ENCODE assay signal across 16 cellular contexts in genomic region chr19:48556825-48557224, GRCh38. TPM values are rescaled to one million over a fixed set of nuclear protein-coding genes. Genes with fewer than 3 reads are reported as not detected.
DNase-seq lines count a peak whose midpoint lies in the region; ATAC-seq, FAIRE-seq and TF ChIP-seq lines count a peak whose summit lies in the region.
"Had no signal": no experiment of that assay in that cellular context is flagged by ENCODE, and none has a peak within 500 bp of the region (broad histone marks: within the 10 kb centered on the region; RNA-seq: fewer than 3 reads in every experiment).

No MANE protein-coding gene starts in this region.

- ATAC-seq in Panc1 (no peak), GM18858 (IDR thresholded peaks at IDR 0.05; ENCODE audit: unreplicated experiment) (no peak)

- BruUV-seq in Caco-2 (replicated peaks; lab: Mats Ljungman, UMichigan) (no TSS peak), Panc1 (replicated peaks; lab: Mats Ljungman, UMichigan) (no TSS peak)

- CTCF ChIA-PET in Caco-2 (lab: Charles Lee) = interaction anchor here (1.4 kb wide), 1 partner anchor 28 kb away, joined by 3 read pairs; no protein-coding TSS in a partner anchor
- CTCF ChIA-PET in Panc1 (lab: Charles Lee) = no interaction called here
- CTCF ChIA-PET in H1 (lab: Charles Lee; ENCODE audit: partially characterized antibody) = interaction anchor here (0.6 to 11.7 kb wide), 5 partner anchors 23 to 50 kb away, joined by 3 to 132 read pairs (median 4); no protein-coding TSS in a partner anchor

- H3K27me3 ChIP-seq in Caco-2 (replicated peaks; ENCODE audit: control insufficient read depth, insufficient read depth, low read length) (no peaks in the 10 kb centered on the region), Panc1 (ENCODE audit: control insufficient read depth, insufficient read depth, low read length) (no peaks in the 10 kb centered on the region), H1 (replicated peaks in 1 of 4; ENCODE audit: control insufficient read depth in 3 of 4, extremely low read depth in 1 of 4, insufficient read depth in 3 of 4, low read length in 3 of 4) (no peaks in the 10 kb centered on the region), prostate gland (replicated peaks; ENCODE audit: insufficient read depth) (no peaks in the 10 kb centered on the region)
- H3K27me3 ChIP-seq: BE2C had no signal

- no peaks in the 10 kb centered on the region for H3K9me3 ChIP-seq in Caco-2
- no peaks in the 10 kb centered on the region for H3K9me3 ChIP-seq in Panc1 (ENCODE audit: control insufficient read depth, insufficient read depth, low read depth, low read length)
- H3K9me3 ChIP-seq in H1 (ENCODE audit: insufficient read depth in 2 of 2, low read depth in 1 of 2, low read length in 1 of 2) = no peaks in the 10 kb centered on the region
- H3K9me3 ChIP-seq in prostate gland = no peaks in the 10 kb centered on the region
- H3K9me3 ChIP-seq: BE2C, HAP-1 had no signal

- no peak overlapping the region for H2AK5ac ChIP-seq in H1 (ENCODE audit: low read depth, low read length)

- H4K91ac ChIP-seq in H1 (replicated peaks; ENCODE audit: insufficient read length, low read length) = no peak overlapping the region

- peaks cover 30% of the 10 kb centered on the region for H3K36me3 Mint-ChIP-seq in Caco-2 (ENCODE audit: insufficient read depth, unreplicated experiment)
- H3K36me3 Mint-ChIP-seq in activated T-cell treated with anti-CD3 and anti-CD28 coated beads, Interleukin-2, amount 50 U/mL, for 24 hours (ENCODE audit: low read depth) = no peaks in the 10 kb centered on the region
- H3K36me3 Mint-ChIP-seq: IgD-negative memory B cell had no signal

- 83% methylated on average over 5 of the region's 5 CpGs; no CpG with 5 or more reads in 1 of the 2 experiments for WGBS in H1 (ENCODE audit: extremely low coverage in 1 of 2, insufficient coverage in 1 of 2, insufficient read length in 1 of 2, insufficient replicate concordance in 2 of 2, low coverage in 1 of 2, low lambda C conversion rate in 2 of 2, missing lambda C conversion rate in 1 of 2), 2 experiments
- 88% methylated on average over 5 of the region's 5 CpGs for WGBS in prostate gland

- TF ChIP-seq RAD21 in H1 (IDR thresholded peaks at IDR 0.05 in 1 of 2, conservative IDR thresholded peaks at IDR 0.05 in 1 of 2; ENCODE audit: low read depth in 2 of 2, low read length in 2 of 2) = no peak

- H3K4me1 ChIP-seq in Caco-2 (peaks cover 63% of the 10 kb centered on the region), Panc1 (ENCODE audit: control insufficient read depth, insufficient read depth, low read length) (peaks cover 26% of the 10 kb centered on the region), H1 (replicated peaks in 1 of 4; ENCODE audit: control insufficient read depth in 3 of 4, insufficient read depth in 4 of 4, low read length in 3 of 4) (peaks cover 0 to 19% (median 10%) of the 10 kb centered on the region in 4 experiments; a peak in 6 of 7 replicates), prostate gland (replicated peaks) (no peaks in the 10 kb centered on the region)
- H3K4me1 ChIP-seq: BE2C had no signal

- H2BK120ac ChIP-seq in H1 (replicated peaks; ENCODE audit: low read depth, low read length) = no peak overlapping the region

- in situ Hi-C loops in Panc1 (cut with HindIII; ENCODE audit: low pct_unique_long_range_greater_than_20kb, low sequenced_read_pairs) = no loop called here

- no peak overlapping the region for H4K5ac ChIP-seq in H1 (ENCODE audit: insufficient read length, low read depth, low read length)

- no peaks in the 10 kb centered on the region for H3K9me3 Mint-ChIP-seq in Caco-2 (ENCODE audit: unreplicated experiment)
- H3K9me3 Mint-ChIP-seq in activated T-cell treated with anti-CD3 and anti-CD28 coated beads, Interleukin-2, amount 50 U/mL, for 24 hours = no peaks in the 10 kb centered on the region
- H3K9me3 Mint-ChIP-seq: IgD-negative memory B cell had no signal

- H3K9ac ChIP-seq in H1 (replicated peaks in 1 of 4; ENCODE audit: extremely low read depth in 1 of 4, low read depth in 3 of 4, low read length in 3 of 4) = no peak overlapping the region

- H3K4me3 Mint-ChIP-seq in Caco-2 (ENCODE audit: unreplicated experiment) = no peak overlapping the region
- no peak overlapping the region for H3K4me3 Mint-ChIP-seq in activated T-cell treated with anti-CD3 and anti-CD28 coated beads, Interleukin-2, amount 50 U/mL, for 24 hours

- DNase-seq in Caco-2 (no peak), Panc1 (ENCODE audit: low read depth, low spot score) (no peak), H1 (ENCODE audit: low read depth in 1 of 2, low spot score in 2 of 2) (no peak), prostate gland (ENCODE audit: low spot score) (no peak), HK-2 (ENCODE audit: unreplicated experiment) (no peak)
- DNase-seq in activated T-cell treated with anti-CD3 and anti-CD28 coated beads, Interleukin-2, amount 50 U/mL, for 24 hours = no peak
- DNase-seq: BE2C, DMS79, Karpas-422, NCI-H2081 treated with DMSO at 0.1 percent for 48 hours had no signal

- no peak overlapping the region for H2AFZ ChIP-seq in H1 (ENCODE audit: low read length)

- intact Hi-C loops in Caco-2 (cut with micrococcal nuclease; ENCODE audit: unreplicated experiment) (no loop called here), Panc1 (cut with micrococcal nuclease; ENCODE audit: unreplicated experiment) (no loop called here), prostate gland (cut with DNase I) (no loop called here)

- H4K20me1 ChIP-seq in H1 (replicated peaks in 1 of 2; ENCODE audit: control insufficient read depth in 1 of 2, insufficient read depth in 2 of 2, low read length in 2 of 2) = no peaks in the 10 kb centered on the region

- H2BK5ac ChIP-seq in H1 (ENCODE audit: low read depth, low read length) = no peak overlapping the region

- H3K27ac ChIP-seq in Panc1 (ENCODE audit: low read length) (peak overlapping the region; percentile 79), H1 (ENCODE audit: low read depth, low read length) (no peak overlapping the region), prostate gland (peak overlapping the region; percentile 75 to 76)

- H3K56ac ChIP-seq in H1 (replicated peaks; ENCODE audit: insufficient read length, low read depth, low read length) = no peak overlapping the region

- H3K36me3 ChIP-seq in Caco-2 (ENCODE audit: control insufficient read depth, insufficient read depth, low read length) (no peaks in the 10 kb centered on the region), Panc1 (ENCODE audit: control insufficient read depth, insufficient read depth, low read length) (no peaks in the 10 kb centered on the region), H1 (ENCODE audit: control insufficient read depth in 2 of 4, insufficient read depth in 4 of 4, low read length in 3 of 4) (no peaks in the 10 kb centered on the region), prostate gland (no peaks in the 10 kb centered on the region)
- H3K36me3 ChIP-seq: BE2C, HAP-1 had no signal

- H3K23me2 ChIP-seq in H1 (ENCODE audit: low read depth, low read length) = no peaks in the 10 kb centered on the region

- POLR2A ChIA-PET in Caco-2 (lab: Charles Lee) (interaction anchor here (0.5 to 1.0 kb wide), 2 partner anchors 16 to 55 kb away, joined by 3 to 4 read pairs; no protein-coding TSS in a partner anchor), Panc1 (lab: Charles Lee) (no interaction called here), H1 (lab: Charles Lee; ENCODE audit: partially characterized antibody) (interaction anchor here (0.7 to 2.5 kb wide), 6 partner anchors 8 to 73 kb away, joined by 3 to 8 read pairs (median 4); no protein-coding TSS in a partner anchor)

- H2BK20ac ChIP-seq in H1 (ENCODE audit: low read length) = no peak overlapping the region

- FAIRE-seq in H1 (lab: Jason Lieb, UNC) = no peak

- H2BK15ac ChIP-seq in H1 (ENCODE audit: low read length) = no peak overlapping the region

- H2BK12ac ChIP-seq in H1 (ENCODE audit: low read depth, low read length) = no peak overlapping the region

- no peak overlapping the region for H3K4me3 ChIP-seq in Caco-2 (ENCODE audit: low read depth, low read length)
- no peak overlapping the region for H3K4me3 ChIP-seq in Panc1 (ENCODE audit: low read depth in 2 of 2, low read length in 2 of 2)
- no peak overlapping the region for H3K4me3 ChIP-seq in H1 (ENCODE audit: extremely low read depth in 1 of 4, insufficient read depth in 2 of 4, low read depth in 3 of 4, low read length in 4 of 4)
- no peak overlapping the region for H3K4me3 ChIP-seq in prostate gland
- H3K4me3 ChIP-seq: HAP-1 had no signal

- H3K23ac ChIP-seq in H1 (ENCODE audit: insufficient read length) = no peak overlapping the region

- H3K14ac ChIP-seq in H1 (ENCODE audit: insufficient read length) = no peak overlapping the region

- no peak for TF ChIP-seq CTCF in Caco-2 (IDR thresholded peaks at IDR 0.05; ENCODE audit: insufficient read depth in 1 of 2, low read depth in 1 of 2, low read length in 1 of 2, severe bottlenecking in 1 of 2, unreplicated experiment in 1 of 2)
- no peak for TF ChIP-seq CTCF in Panc1 (IDR thresholded peaks at IDR 0.05)
- TF ChIP-seq CTCF in H1 (IDR thresholded peaks at IDR 0.05; ENCODE audit: control extremely low read depth in 1 of 3, insufficient read depth in 1 of 3, low read depth in 1 of 3, low read length in 3 of 3) = no peak
- TF ChIP-seq CTCF in prostate gland (IDR thresholded peaks at IDR 0.05) = no peak

- H3K27ac Mint-ChIP-seq in Caco-2 (ENCODE audit: unreplicated experiment) = peak overlapping the region; percentile 98
- no peak overlapping the region for H3K27ac Mint-ChIP-seq in activated T-cell treated with anti-CD3 and anti-CD28 coated beads, Interleukin-2, amount 50 U/mL, for 24 hours
- H3K27ac Mint-ChIP-seq: IgD-negative memory B cell had no signal

- no peak overlapping the region for H3K18ac ChIP-seq in H1 (ENCODE audit: extremely low read depth, low read length)

- H3K4me1 Mint-ChIP-seq in Caco-2 (ENCODE audit: low read depth, unreplicated experiment) = peaks cover 42% of the 10 kb centered on the region
- H3K4me1 Mint-ChIP-seq in activated T-cell treated with anti-CD3 and anti-CD28 coated beads, Interleukin-2, amount 50 U/mL, for 24 hours (ENCODE audit: low read depth) = peaks cover 2% of the 10 kb centered on the region

- no peak overlapping the region for H3K4ac ChIP-seq in H1 (replicated peaks; ENCODE audit: insufficient read length, low read depth, low read length)

- H4K8ac ChIP-seq in H1 (ENCODE audit: extremely low read depth, insufficient read depth, low read length) = no peak overlapping the region

- no peaks in the 10 kb centered on the region for H3K79me1 ChIP-seq in H1 (ENCODE audit: low read depth, low read length)

- TF ChIP-seq EP300 in H1 (IDR thresholded peaks at IDR 0.05; ENCODE audit: borderline replicate concordance in 1 of 2, low read depth in 2 of 2, low read length in 2 of 2) = no peak

- TF ChIP-seq POLR2A in H1 (IDR thresholded peaks at IDR 0.05; ENCODE audit: control extremely low read depth in 1 of 2, low read depth in 2 of 2, low read length in 2 of 2) (no peak), prostate gland (IDR thresholded peaks at IDR 0.05) (no peak)

- H3K4me2 ChIP-seq in H1 (ENCODE audit: insufficient read depth in 1 of 2, low read depth in 2 of 2, low read length in 2 of 2) = no peak overlapping the region

- H3K27me3 Mint-ChIP-seq in Caco-2 (ENCODE audit: insufficient read depth, unreplicated experiment) = no peaks in the 10 kb centered on the region
- H3K27me3 Mint-ChIP-seq in activated T-cell treated with anti-CD3 and anti-CD28 coated beads, Interleukin-2, amount 50 U/mL, for 24 hours = peaks cover 8% of the 10 kb centered on the region

- H3K79me2 ChIP-seq in H1 (ENCODE audit: control insufficient read depth in 1 of 2, insufficient read depth in 2 of 2, low read length in 2 of 2) = no peaks in the 10 kb centered on the region

RNA-seq across cellular contexts. Expression of gene SULT2B1, which starts 4.9 kb away (rescaled TPM):
- total RNA-seq in Caco-2 (2022) (1.00 and 1.4 TPM in 2 replicates), Panc1 (2021; ENCODE audit: unreplicated experiment) (3.6 TPM), prostate gland (10 to 100 TPM; 14.6 to 43.0 TPM)
- 7.1 TPM for polyA plus RNA-seq in Panc1 (2012; ENCODE audit: insufficient read length)
- total RNA-seq in H1 (2021; fragmentation: NEBNext Ultra II Directional; extraction: Animal tissue kit (Norgen Biotek cat#: 25700)) = 0.99 and 1.5 TPM in 2 replicates
- polyA plus RNA-seq in H1 (2011; rRNA removed) = 2.6 and 3.8 TPM in 2 replicates
- 2.3 TPM for polyA plus RNA-seq in H1 (2011; cell fraction: cytosol; rRNA removed)
- polyA plus RNA-seq in H1 (2011; cell fraction: nucleus; rRNA removed) = 1.2 TPM
- polyA plus RNA-seq in H1 (2012, experiment 1 of 2) = 1.0 to 2.2 TPM (median 1.6 TPM) in 4 replicates
- 1.00 TPM for polyA plus RNA-seq in H1 (2012, experiment 2 of 2)
- polyA plus RNA-seq in H1 (2013, experiment 1 of 2) = 1.5 TPM
- polyA plus RNA-seq in H1 (2013, experiment 2 of 2) = 1.4 TPM
- polyA minus RNA-seq in H1 (2011; rRNA and poly(A)+ RNA removed) = 0.59 TPM in 1 of 2 replicates, not detected in the other
- polyA minus RNA-seq in H1 (2011; cell fraction: cytosol; rRNA and poly(A)+ RNA removed) = 1.2 TPM
- not detected for polyA minus RNA-seq in H1 (2011; cell fraction: nucleus; rRNA and poly(A)+ RNA removed)
- total RNA-seq: A172, M059J, OCI-LY7 had no signal
- polyA plus RNA-seq: IgD-negative memory B cell had no signal

RNA-seq across cellular contexts. Expression of gene LMTK3, which starts 45.2 kb away (rescaled TPM):
- total RNA-seq in Caco-2 (2022) = 22.4 and 22.6 TPM in 2 replicates
- 10.6 TPM for total RNA-seq in Panc1 (2021; ENCODE audit: unreplicated experiment)
- polyA plus RNA-seq in Panc1 (2012; ENCODE audit: insufficient read length) = 16.9 TPM
- 12.4 and 13.6 TPM in 2 replicates for total RNA-seq in H1 (2021; fragmentation: NEBNext Ultra II Directional; extraction: Animal tissue kit (Norgen Biotek cat#: 25700))
- 2.7 and 7.3 TPM in 2 replicates for polyA plus RNA-seq in H1 (2011; rRNA removed)
- 3.4 TPM for polyA plus RNA-seq in H1 (2011; cell fraction: cytosol; rRNA removed)
- polyA plus RNA-seq in H1 (2011; cell fraction: nucleus; rRNA removed) = 11.6 TPM
- polyA plus RNA-seq in H1 (2012, experiment 1 of 2) = 6.8 to 10.4 TPM (median 9.6 TPM) in 4 replicates
- 4.1 TPM for polyA plus RNA-seq in H1 (2012, experiment 2 of 2)
- 10.0 TPM for polyA plus RNA-seq in H1 (2013, experiment 1 of 2)
- polyA plus RNA-seq in H1 (2013, experiment 2 of 2) = 8.2 TPM
- 0.90 and 1.2 TPM in 2 replicates for polyA minus RNA-seq in H1 (2011; rRNA and poly(A)+ RNA removed)
- polyA minus RNA-seq in H1 (2011; cell fraction: cytosol; rRNA and poly(A)+ RNA removed) = 5.9 TPM
- 5.9 TPM for polyA minus RNA-seq in H1 (2011; cell fraction: nucleus; rRNA and poly(A)+ RNA removed)
- total RNA-seq in prostate gland = 10 to 100 TPM in 1 of 2 donors, 1 to 10 TPM in 1; 7.4 to 10.2 TPM
- total RNA-seq: A172 had no signal
- polyA plus RNA-seq: IgD-negative memory B cell had no signal

RNA-seq across cellular contexts. Expression of gene SPACA4, which starts 49.7 kb away (rescaled TPM):
- total RNA-seq in Caco-2 (2022) = not detected in 2 replicates
- not detected for total RNA-seq in Panc1 (2021; ENCODE audit: unreplicated experiment)
- not detected for polyA plus RNA-seq in Panc1 (2012; ENCODE audit: insufficient read length)
- total RNA-seq in H1 (2021; fragmentation: NEBNext Ultra II Directional; extraction: Animal tissue kit (Norgen Biotek cat#: 25700)) = not detected in 2 replicates
- polyA plus RNA-seq in H1 (2011; rRNA removed) = not detected in 2 replicates
- polyA plus RNA-seq in H1 (2011; cell fraction: cytosol; rRNA removed) = not detected
- polyA plus RNA-seq in H1 (2011; cell fraction: nucleus; rRNA removed) = not detected
- 0.27 to 1.1 TPM (median 0.53 TPM) in 4 replicates for polyA plus RNA-seq in H1 (2012, experiment 1 of 2)
- polyA plus RNA-seq in H1 (2012, experiment 2 of 2) = 1.5 TPM
- polyA plus RNA-seq in H1 (2013, experiment 1 of 2) = not detected
- not detected for polyA plus RNA-seq in H1 (2013, experiment 2 of 2)
- polyA minus RNA-seq in H1 (2011; rRNA and poly(A)+ RNA removed) = not detected in 2 replicates
- polyA minus RNA-seq in H1 (2011; cell fraction: cytosol; rRNA and poly(A)+ RNA removed) = not detected
- not detected for polyA minus RNA-seq in H1 (2011; cell fraction: nucleus; rRNA and poly(A)+ RNA removed)
- 1 to 10 TPM in 1 of 2 donors, under 1 TPM in 1; 0.32 to 6.0 TPM for total RNA-seq in prostate gland
- total RNA-seq: A172, M059J, OCI-LY7 had no signal
- polyA plus RNA-seq: IgD-negative memory B cell had no signal

RNA-seq across cellular contexts. Expression of gene FAM83E, which starts 58.1 kb away (rescaled TPM):
- 5.8 and 6.8 TPM in 2 replicates for total RNA-seq in Caco-2 (2022)
- 1.0 TPM for total RNA-seq in Panc1 (2021; ENCODE audit: unreplicated experiment)
- not detected for polyA plus RNA-seq in Panc1 (2012; ENCODE audit: insufficient read length)
- 5.3 and 6.5 TPM in 2 replicates for total RNA-seq in H1 (2021; fragmentation: NEBNext Ultra II Directional; extraction: Animal tissue kit (Norgen Biotek cat#: 25700))
- polyA plus RNA-seq in H1 (2011; rRNA removed) = 1.8 and 2.5 TPM in 2 replicates
- polyA plus RNA-seq in H1 (2011; cell fraction: cytosol; rRNA removed) = 3.0 TPM
- polyA plus RNA-seq in H1 (2011; cell fraction: nucleus; rRNA removed) = 5.5 TPM
- 3.1 to 4.6 TPM (median 3.9 TPM) in 4 replicates for polyA plus RNA-seq in H1 (2012, experiment 1 of 2)
- 1.4 TPM for polyA plus RNA-seq in H1 (2012, experiment 2 of 2)
- polyA plus RNA-seq in H1 (2013, experiment 1 of 2) = 3.6 TPM
- 2.4 TPM for polyA plus RNA-seq in H1 (2013, experiment 2 of 2)
- 1.1 TPM in 2 replicates for polyA minus RNA-seq in H1 (2011; rRNA and poly(A)+ RNA removed)
- 2.1 TPM for polyA minus RNA-seq in H1 (2011; cell fraction: cytosol; rRNA and poly(A)+ RNA removed)
- polyA minus RNA-seq in H1 (2011; cell fraction: nucleus; rRNA and poly(A)+ RNA removed) = 2.4 TPM
- 1 to 10 TPM; 2.8 to 8.8 TPM for total RNA-seq in prostate gland
- total RNA-seq: A172 had no signal
- polyA plus RNA-seq: IgD-negative memory B cell had no signal
